8 cellular contexts compared by ENCODE assay signal in genomic region chr12:40325349-40325960, GRCh38.
DNase-seq lines count a peak whose midpoint lies in the region; ATAC-seq and TF ChIP-seq lines count a peak whose summit lies in the region.

No MANE protein-coding gene starts in this region.

- H3K27me3 ChIP-seq in fibroblast of lung (ENCODE audit: control insufficient read depth, insufficient read depth, low read length) (no peaks in the 10 kb centered on the region), testis (no peaks in the 10 kb centered on the region), gastrocnemius medialis (no peaks in the 10 kb centered on the region)

- intact Hi-C loops in testis (cut with DNase I; ENCODE audit: low total_unique reads) (no loop called here), gastrocnemius medialis (cut with DNase I; ENCODE audit: low total_unique reads) (no loop called here)

- no peak overlapping the region for H3K9ac ChIP-seq in fibroblast of lung (ENCODE audit: insufficient read depth, low read length)

- WGBS in testis, 2 donors, result 63 to 65% methylated on average over 5 of the region's 5 CpGs

- H2AFZ ChIP-seq in fibroblast of lung (ENCODE audit: low read length), result peak overlapping the region; percentile 55

- no peaks in the 10 kb centered on the region for H3K9me3 ChIP-seq in fibroblast of lung (ENCODE audit: control insufficient read depth, insufficient read depth, low read depth, low read length)
- no peaks in the 10 kb centered on the region for H3K9me3 ChIP-seq in testis
- H3K9me3 ChIP-seq in gastrocnemius medialis, result no peaks in the 10 kb centered on the region

- DNase-seq in EH (ENCODE audit: low read depth) (peak; percentile 34), HuH-7.5 (ENCODE audit: low spot score) (peak; percentile 9), OCI-M1 (lab: John Stamatoyannopoulos, UW) (peak; percentile 75), fibroblast of lung (ENCODE audit: low read depth in 2 of 2) (peak; percentile 2 to 8), testis (peak; percentile 27), gastrocnemius medialis (no peak), hippocampal formation (lab: John Stamatoyannopoulos, UW) (no peak)

- H3K36me3 ChIP-seq in fibroblast of lung (ENCODE audit: control insufficient read depth, insufficient read depth, low read length) (no peaks in the 10 kb centered on the region), testis (ENCODE audit: low read depth, missing control alignments) (no peaks in the 10 kb centered on the region), gastrocnemius medialis (peaks cover 0 to 24% of the 10 kb centered on the region in 2 donors)

- no peaks in the 10 kb centered on the region for H3K4me1 ChIP-seq in fibroblast of lung (ENCODE audit: control insufficient read depth, extremely low read depth, insufficient read depth, low read length)
- H3K4me1 ChIP-seq in testis, result no peaks in the 10 kb centered on the region
- no peaks in the 10 kb centered on the region for H3K4me1 ChIP-seq in gastrocnemius medialis

- no peak overlapping the region for H3K4me3 ChIP-seq in fibroblast of lung (replicated peaks in 1 of 4; ENCODE audit: control extremely low read depth in 1 of 4, insufficient read depth in 1 of 4, low read depth in 3 of 4, low read length in 4 of 4)
- no peak overlapping the region for H3K4me3 ChIP-seq in testis
- H3K4me3 ChIP-seq in gastrocnemius medialis, result no peak overlapping the region

- no peak overlapping the region for H3K4me2 ChIP-seq in fibroblast of lung (ENCODE audit: extremely low read depth, insufficient read depth, low read length)

- TF ChIP-seq CTCF in fibroblast of lung (conservative IDR thresholded peaks at IDR 0.05 in 1 of 2, IDR thresholded peaks at IDR 0.05 in 1 of 2; ENCODE audit: low read depth in 1 of 2, low read length in 2 of 2) (peak; percentile 47 to 67), testis (IDR thresholded peaks at IDR 0.05) (peak in 1 of 3 experiments; percentile 36), gastrocnemius medialis (IDR thresholded peaks at IDR 0.05 in 4 of 5, conservative IDR thresholded peaks at IDR 0.05 in 1 of 5) (no peak)

- TF ChIP-seq POLR2A in testis (IDR thresholded peaks at IDR 0.05) (no peak), gastrocnemius medialis (IDR thresholded peaks at IDR 0.05) (no peak)

- in situ Hi-C loops in gastrocnemius medialis (cut with MboI; ENCODE audit: low sequenced_read_pairs in 4 of 4), result no loop called here

- no peaks in the 10 kb centered on the region for H4K20me1 ChIP-seq in fibroblast of lung (ENCODE audit: control insufficient read depth, extremely low read depth, insufficient read depth, low read length)

- ATAC-seq in GM21723 (IDR thresholded peaks at IDR 0.05; ENCODE audit: unreplicated experiment) (peak; percentile 91), gastrocnemius medialis (no peak)

- H3K27ac ChIP-seq in fibroblast of lung (ENCODE audit: insufficient read depth, low read length), result no peak overlapping the region
- H3K27ac ChIP-seq in testis, result no peak overlapping the region
- no peak overlapping the region for H3K27ac ChIP-seq in gastrocnemius medialis

- H3K79me2 ChIP-seq in fibroblast of lung (ENCODE audit: control insufficient read depth, insufficient read depth, low read length), result no peaks in the 10 kb centered on the region

Comparison
In these comparisons a context has a peak if more than half of its experiments do, and no peak if none do; other contexts are left out.
1. DNase-seq: peak in EH (single experiment), HuH-7.5 (single experiment), OCI-M1 (single experiment), fibroblast of lung (2 of 2) and testis (single experiment); none in gastrocnemius medialis (0 of 2) and hippocampal formation (0 of 2).
2. CTCF ChIP-seq: peak in fibroblast of lung (2 of 2); none in gastrocnemius medialis (0 of 5).